ENCODE assay signal across 12 cellular contexts in genomic region chr19:46721269-46722003, GRCh38. TPM values are rescaled to one million over a fixed set of nuclear protein-coding genes. Genes with fewer than 3 reads are reported as not detected.
DNase-seq lines count a peak whose midpoint lies in the region; ATAC-seq and TF ChIP-seq lines count a peak whose summit lies in the region.
"Had no signal": no experiment of that assay in that cellular context is flagged by ENCODE, and none has a peak within 500 bp of the region (broad histone marks: within the 10 kb centered on the region; RNA-seq: fewer than 3 reads in every experiment).

No MANE protein-coding gene starts in this region.

- no peak overlapping the region for H2AK5ac ChIP-seq in trophoblast cell (ENCODE audit: low read length)

- H4K91ac ChIP-seq in trophoblast cell (ENCODE audit: low read depth, low read length), result no peak overlapping the region

- no peak overlapping the region for H2BK12ac ChIP-seq in trophoblast cell (ENCODE audit: low read length)

- no peak overlapping the region for H3K4me3 ChIP-seq in choroid plexus epithelial cell (ENCODE audit: low read depth, low read length)
- H3K4me3 ChIP-seq in trophoblast cell (ENCODE audit: low read depth, low read length), result no peak overlapping the region
- H3K4me3 ChIP-seq: breast epithelium, esophagus muscularis mucosa, right atrium auricular region had no signal

- H3K27me3 ChIP-seq in trophoblast cell (ENCODE audit: insufficient read depth, low read length), result no peaks in the 10 kb centered on the region
- H3K27me3 ChIP-seq: breast epithelium, esophagus muscularis mucosa, right atrium auricular region had no signal

- H4K12ac ChIP-seq in trophoblast cell (ENCODE audit: low read depth, low read length), result no peak overlapping the region

- no peak overlapping the region for H2AFZ ChIP-seq in trophoblast cell (ENCODE audit: insufficient read depth, low read length, poor library complexity)

- no peak overlapping the region for H3K18ac ChIP-seq in trophoblast cell (ENCODE audit: low read length)

- peaks cover 78 to 79% of the 10 kb centered on the region in 2 experiments for H3K36me3 ChIP-seq in trophoblast cell (ENCODE audit: control insufficient read depth in 1 of 2, insufficient read depth in 2 of 2, low read length in 2 of 2)
- H3K36me3 ChIP-seq: breast epithelium had no signal

- no CpG with 5 or more reads among the region's 16 CpGs for WGBS in trophoblast cell (ENCODE audit: extremely low coverage, insufficient coverage, insufficient read length)

- H3K79me1 ChIP-seq in trophoblast cell (ENCODE audit: low read length), result peaks cover 12% of the 10 kb centered on the region

- H4K8ac ChIP-seq in trophoblast cell (ENCODE audit: low read depth, low read length), result no peak overlapping the region

- ATAC-seq in GM21717 (IDR thresholded peaks at IDR 0.05; ENCODE audit: unreplicated experiment), result no peak

- H3K4ac ChIP-seq in trophoblast cell (ENCODE audit: low read depth, low read length), result no peak overlapping the region

- no peak overlapping the region for H2BK120ac ChIP-seq in trophoblast cell (ENCODE audit: insufficient read depth, low read length, poor library complexity)

- peaks cover 0 to 6% of the 10 kb centered on the region in 2 experiments for H3K4me1 ChIP-seq in trophoblast cell (ENCODE audit: control insufficient read depth in 1 of 2, insufficient read depth in 2 of 2, low read length in 2 of 2)

- H3K23ac ChIP-seq in trophoblast cell (ENCODE audit: low read length), result no peak overlapping the region

- peak; percentile 29 for TF ChIP-seq CTCF in choroid plexus epithelial cell (conservative IDR thresholded peaks at IDR 0.05; ENCODE audit: low read depth, low read length)

- H3K9ac ChIP-seq in trophoblast cell (ENCODE audit: low read length), result no peak overlapping the region

- H2BK5ac ChIP-seq in trophoblast cell (ENCODE audit: low read depth, low read length, poor library complexity), result no peak overlapping the region

- H3K4me2 ChIP-seq in trophoblast cell (ENCODE audit: low read length), result no peak overlapping the region

- H3K14ac ChIP-seq in trophoblast cell (ENCODE audit: low read length), result no peak overlapping the region

- H3K79me2 ChIP-seq in trophoblast cell (ENCODE audit: control insufficient read depth, insufficient read depth, low read length, poor library complexity), result peaks cover 6% of the 10 kb centered on the region

- H3K9me3 ChIP-seq in trophoblast cell (ENCODE audit: insufficient read depth, low read depth, low read length), result no peaks in the 10 kb centered on the region
- H3K9me3 ChIP-seq: breast epithelium, esophagus muscularis mucosa, right atrium auricular region had no signal

- peak overlapping the region; percentile 47 for H3K27ac ChIP-seq in trophoblast cell (ENCODE audit: low read depth, low read length)
- H3K27ac ChIP-seq: right atrium auricular region had no signal

- peak; percentile 29 for DNase-seq in ELR (ENCODE audit: low read depth)
- peak; percentile 73 for DNase-seq in HuH-7 (ENCODE audit: low spot score)
- no peak for DNase-seq in choroid plexus epithelial cell (ENCODE audit: low read depth)
- DNase-seq in trophoblast cell, result no peak
- DNase-seq in NCI-H2196 treated with DMSO at 0.1 percent for 48 hours (lab: John Stamatoyannopoulos, UW; ENCODE audit: unreplicated experiment), result no peak
- DNase-seq in EL, result no peak
- DNase-seq: activated CD4-positive, alpha-beta T cell treated with anti-CD3 and anti-CD28 coated beads for 4 hours; NCI-H187 had no signal

RNA-seq across cellular contexts. Expression of gene PRKD2, which starts 4.5 kb away (rescaled TPM):
- 69.9 and 71.7 TPM in 2 replicates for polyA plus RNA-seq in trophoblast cell (2013)

RNA-seq across cellular contexts. Expression of gene FKRP, which starts 24.4 kb away (rescaled TPM):
- polyA plus RNA-seq in trophoblast cell (2013), result 20.5 TPM in 2 replicates

RNA-seq across cellular contexts. Expression of gene STRN4, which starts 24.8 kb away (rescaled TPM):
- polyA plus RNA-seq in trophoblast cell (2013), result 65.1 and 66.3 TPM in 2 replicates

Comparison
In these comparisons a context has a peak if more than half of its experiments do, and no peak if none do; other contexts are left out.
1. DNase-seq: peak in ELR (single experiment) and HuH-7 (single experiment); none in choroid plexus epithelial cell (single experiment), trophoblast cell (0 of 2), NCI-H2196 treated with DMSO at 0.1 percent for 48 hours (single experiment) and EL (single experiment).